ENCODE assay signal across 8 cellular contexts in genomic region chr3:169846458-169847193, GRCh38. TPM values are rescaled to one million over a fixed set of nuclear protein-coding genes. Genes with fewer than 3 reads are reported as not detected.
A peak's percentile ranks its signal among the peaks of the same experiment; 100 is the strongest.
DNase-seq lines count a peak whose midpoint lies in the region; ATAC-seq and TF ChIP-seq lines count a peak whose summit lies in the region.

No MANE protein-coding gene starts in this region.

- H3K36me3 ChIP-seq in stomach: peaks cover 0 to 15% (median 0%) of the 10 kb centered on the region in 4 donors

- no peaks in the 10 kb centered on the region for H3K4me1 ChIP-seq in stomach

- 87 to 94% (median 91%) methylated on average over 11 of the region's 11 CpGs for WGBS in stomach, 5 donors

- intact Hi-C loops in left ventricle myocardium superior (cut with micrococcal nuclease) (no loop called here), stomach (cut with DNase I; ENCODE audit: low total_unique reads) (no loop called here), posterior vena cava (cut with DNase I) (no loop called here)

- DNase-seq in A172 (ENCODE audit: low spot score) (peak; percentile 85), amniotic epithelial cell (ENCODE audit: low read depth) (peak; percentile 70), left ventricle myocardium superior (no peak), stomach (no peak), posterior vena cava (ENCODE audit: low spot score) (no peak)
- no peak for DNase-seq in activated CD4-positive, alpha-beta T cell treated with anti-CD3 and anti-CD28 coated beads for 4 hours

- peak; percentile 96 for ATAC-seq in GM19328 (IDR thresholded peaks at IDR 0.05; ENCODE audit: unreplicated experiment)
- ATAC-seq in HG03066 (IDR thresholded peaks at IDR 0.05; ENCODE audit: low read depth, unreplicated experiment): peak; percentile 97
- ATAC-seq in left ventricle myocardium superior: no peak

- no peaks in the 10 kb centered on the region for H3K27me3 ChIP-seq in stomach

- no peaks in the 10 kb centered on the region for H3K9me3 ChIP-seq in stomach

- TF ChIP-seq CTCF in stomach (IDR thresholded peaks at IDR 0.05): no peak

- H3K27ac ChIP-seq in stomach: no peak overlapping the region

- no peak overlapping the region for H3K4me3 ChIP-seq in stomach

- TF ChIP-seq POLR2A in stomach (IDR thresholded peaks at IDR 0.05): no peak

- no peak for TF ChIP-seq EP300 in stomach (IDR thresholded peaks at IDR 0.05)

RNA-seq across cellular contexts. Expression of gene LRRC31, which starts 23.1 kb away (rescaled TPM):
- not detected in 2 replicates for total RNA-seq in A172 (2014; rRNA removed; shearing (Covaris generic))
- not detected for total RNA-seq in left ventricle myocardium superior
- total RNA-seq in stomach: 10 to 100 TPM in 3 of 5 donors, 1 to 10 TPM in 2; 1.8 to 35.3 (median 15.2) TPM
- 10 to 100 TPM in 1 of 3 donors, 1 to 10 TPM in 2; 2.6 to 14.2 (median 4.0) TPM for polyA plus RNA-seq in stomach
- total RNA-seq in posterior vena cava: not detected

RNA-seq across cellular contexts. Expression of gene LRRC34, which starts 33.9 kb away (rescaled TPM):
- total RNA-seq in A172 (2014; rRNA removed; shearing (Covaris generic)): not detected in 2 replicates
- total RNA-seq in left ventricle myocardium superior (1.6 TPM), stomach (1 to 10 TPM in 1 of 5 donors, under 1 TPM in 1, not detected in 3; 0.43 to 4.2 TPM), posterior vena cava (1 to 10 TPM; 1.9 to 4.8 TPM)
- polyA plus RNA-seq in stomach: 1 to 10 TPM in 2 of 3 donors, under 1 TPM in 1; 0.88 to 2.1 (median 1.7) TPM

RNA-seq across cellular contexts. Expression of gene LRRIQ4, which starts 34.0 kb away (rescaled TPM):
- total RNA-seq in A172 (2014; rRNA removed; shearing (Covaris generic)): not detected in 2 replicates
- total RNA-seq in left ventricle myocardium superior (not detected), stomach (1 to 10 TPM in 1 of 5 donors, not detected in 4; 4.6 TPM), posterior vena cava (not detected)
- not detected for polyA plus RNA-seq in stomach

Comparison
In these comparisons a context has a peak if more than half of its experiments do, and no peak if none do; other contexts are left out.
1. DNase-seq: peak in A172 (single experiment) and amniotic epithelial cell (single experiment); none in activated CD4-positive, alpha-beta T cell treated with anti-CD3 and anti-CD28 coated beads for 4 hours (0 of 2), left ventricle myocardium superior (single experiment), stomach (single experiment) and posterior vena cava (single experiment).